23 cellular contexts compared by ENCODE assay signal in the genomic region with DNA sequence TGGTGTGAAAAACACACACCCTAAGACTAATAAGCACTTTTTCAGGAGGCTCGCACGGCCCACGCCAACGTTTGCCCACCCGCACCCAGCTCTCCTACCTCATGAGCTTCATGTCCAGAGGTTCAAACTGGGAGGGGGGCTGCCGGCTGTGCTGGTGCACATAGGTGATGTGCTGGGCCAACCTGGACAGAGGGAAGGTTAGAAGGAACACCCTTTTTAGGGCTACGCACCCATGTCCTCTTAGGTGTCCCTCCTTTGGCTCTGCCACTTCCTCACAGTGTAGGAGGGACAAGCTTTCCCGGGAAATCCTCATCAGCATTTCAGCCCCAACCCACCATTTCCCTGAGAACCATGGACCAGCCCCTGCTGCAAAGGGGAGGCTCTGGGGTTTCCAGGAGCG. TPM values are rescaled to one million over a fixed set of nuclear protein-coding genes. Genes with fewer than 3 reads are reported as not detected.
A peak's percentile ranks its signal among the peaks of the same experiment; 100 is the strongest.
DNase-seq lines count a peak whose midpoint lies in the region; ATAC-seq, FAIRE-seq and TF ChIP-seq lines count a peak whose summit lies in the region.
"Had no signal": no experiment of that assay in that cellular context is flagged by ENCODE, and none has a peak within 500 bp of the region (broad histone marks: within the 10 kb centered on the region; RNA-seq: fewer than 3 reads in every experiment).

No MANE protein-coding gene starts in this region.

- CTCF ChIA-PET in activated CD8-positive, alpha-beta T cell treated with anti-CD3 and anti-CD28 coated beads, Interleukin-2, amount 10 ng/mL, durations not matched to agents 7 days and 5 days (lab: Charles Lee) = no interaction called here

- H3K9me3 Mint-ChIP-seq in GM23338 = peaks cover 5% of the 10 kb centered on the region; the same call in 2 of the 3 replicates
- H3K9me3 Mint-ChIP-seq in activated CD8-positive, alpha-beta T cell treated with anti-CD3 and anti-CD28 coated beads, Interleukin-2, amount 10 ng/mL, durations not matched to agents 7 days and 5 days (ENCODE audit: insufficient read depth) = no peaks in the 10 kb centered on the region
- H3K9me3 Mint-ChIP-seq: effector memory CD8-positive, alpha-beta T cell; memory B cell; T-helper 2 cell treated with Interferon-gamma antibody and Interleukin-4, amounts not matched to agents 5 μg/mL and 100 μg/mL, for 36 hours had no signal

- H3F3A ChIP-seq in GM23338 (replicated peaks; ENCODE audit: low read depth) = peaks cover 95% of the 10 kb centered on the region

- no peak overlapping the region for H3K27ac ChIP-seq in BLaER1 treated with 17β-estradiol and CSF1 and Interleukin-3, amounts not matched to agents 10 nM and 100 nM
- H3K27ac ChIP-seq in GM23338 (ENCODE audit: low read depth) (peak overlapping the region; percentile 40), mesodermal cell (ENCODE audit: low read depth, low read length, severe bottlenecking) (peak overlapping the region; percentile 7), pancreas (no peak overlapping the region)
- H3K27ac ChIP-seq: prostate gland, SJSA1, skin epidermis, tibial artery, WERI-Rb-1 had no signal

- H3K36me3 ChIP-seq in BLaER1 treated with 17β-estradiol and CSF1 and Interleukin-3, amounts not matched to agents 10 nM and 100 nM = peaks cover 92 to 99% (median 97%) of the 10 kb centered on the region in 11 experiments
- H3K36me3 ChIP-seq in GM23338 (ENCODE audit: insufficient read depth) (peaks cover 80% of the 10 kb centered on the region), mesodermal cell (ENCODE audit: control insufficient read depth, insufficient read depth, low read length) (peaks cover 99% of the 10 kb centered on the region), pancreas (peaks cover 4 to 79% (median 38%) of the 10 kb centered on the region in 3 donors)

- no peak overlapping the region for H3K4me3 Mint-ChIP-seq in GM23338
- no peak overlapping the region for H3K4me3 Mint-ChIP-seq in activated CD8-positive, alpha-beta T cell treated with anti-CD3 and anti-CD28 coated beads, Interleukin-2, amount 10 ng/mL, durations not matched to agents 7 days and 5 days
- H3K4me3 Mint-ChIP-seq: memory B cell; T-helper 2 cell treated with Interferon-gamma antibody and Interleukin-4, amounts not matched to agents 5 μg/mL and 100 μg/mL, for 36 hours had no signal

- peaks cover 100% of the 10 kb centered on the region for H3K36me3 Mint-ChIP-seq in GM23338 (ENCODE audit: low read depth)
- peaks cover 93% of the 10 kb centered on the region for H3K36me3 Mint-ChIP-seq in activated CD8-positive, alpha-beta T cell treated with anti-CD3 and anti-CD28 coated beads, Interleukin-2, amount 10 ng/mL, durations not matched to agents 7 days and 5 days (ENCODE audit: low read depth)

- peaks cover 41% of the 10 kb centered on the region for H3K4me1 Mint-ChIP-seq in GM23338
- H3K4me1 Mint-ChIP-seq in activated CD8-positive, alpha-beta T cell treated with anti-CD3 and anti-CD28 coated beads, Interleukin-2, amount 10 ng/mL, durations not matched to agents 7 days and 5 days (ENCODE audit: low read depth) = peaks cover 65% of the 10 kb centered on the region

- no peaks in the 10 kb centered on the region for H3K9me2 ChIP-seq in GM23338 (ENCODE audit: insufficient read depth)

- H3K27me3 Mint-ChIP-seq in GM23338 (ENCODE audit: insufficient read depth, low read depth, poor library complexity) = peaks cover 59% of the 10 kb centered on the region
- H3K27me3 Mint-ChIP-seq in activated CD8-positive, alpha-beta T cell treated with anti-CD3 and anti-CD28 coated beads, Interleukin-2, amount 10 ng/mL, durations not matched to agents 7 days and 5 days (ENCODE audit: low read depth) = no peaks in the 10 kb centered on the region
- H3K27me3 Mint-ChIP-seq: effector memory CD8-positive, alpha-beta T cell; memory B cell; naive thymus-derived CD4-positive, alpha-beta T cell had no signal

- H3K9me3 ChIP-seq in BLaER1 treated with 17β-estradiol and CSF1 and Interleukin-3, amounts not matched to agents 10 nM and 100 nM (replicated peaks in 1 of 11) = no peaks in the 10 kb centered on the region
- no peaks in the 10 kb centered on the region for H3K9me3 ChIP-seq in mesodermal cell (ENCODE audit: control insufficient read depth, low read length)
- H3K9me3 ChIP-seq in pancreas = no peaks in the 10 kb centered on the region
- H3K9me3 ChIP-seq: prostate gland, SJSA1, tibial artery had no signal

- no peak overlapping the region for H3K4me3 ChIP-seq in BLaER1 treated with 17β-estradiol and CSF1 and Interleukin-3, amounts not matched to agents 10 nM and 100 nM
- H3K4me3 ChIP-seq in GM23338 (no peak overlapping the region), mesodermal cell (ENCODE audit: extremely low read depth, insufficient read depth, low read length, poor library complexity, severe bottlenecking) (no peak overlapping the region), pancreas (no peak overlapping the region)
- H3K4me3 ChIP-seq: prostate gland, SJSA1, skin epidermis, tibial artery had no signal

- TF ChIP-seq CTCF in GM23338 (conservative IDR thresholded peaks at IDR 0.05; ENCODE audit: low read depth in 2 of 2) (no peak), GM20000 (IDR thresholded peaks at IDR 0.05; ENCODE audit: extremely low read depth, missing control alignments) (no peak), pancreas (IDR thresholded peaks at IDR 0.05) (no peak)

- no peak overlapping the region for H3K4me2 ChIP-seq in BLaER1 treated with 17β-estradiol and CSF1 and Interleukin-3, amounts not matched to agents 10 nM and 100 nM
- H3K4me2 ChIP-seq in GM23338 = no peak overlapping the region

- H2AFZ ChIP-seq in GM23338 = no peak overlapping the region

- peaks cover 44% of the 10 kb centered on the region for H3K79me2 ChIP-seq in GM23338 (replicated peaks; ENCODE audit: insufficient read depth)

- peaks cover 0 to 95% (median 88%) of the 10 kb centered on the region in 11 experiments; a peak in 19 of 22 replicates for H4K20me1 ChIP-seq in BLaER1 treated with 17β-estradiol and CSF1 and Interleukin-3, amounts not matched to agents 10 nM and 100 nM
- peaks cover 64% of the 10 kb centered on the region for H4K20me1 ChIP-seq in GM23338 (replicated peaks; ENCODE audit: insufficient read depth)

- WGBS in mesodermal cell (ENCODE audit: insufficient coverage in 2 of 2), 2 experiments = 89 to 96% methylated on average over 4 to 5 of the region's 9 CpGs
- WGBS in pancreas, 2 donors = 83% methylated on average over 9 of the region's 9 CpGs

- no peak for FAIRE-seq in pancreas (lab: Jason Lieb, UNC)

- POLR2A ChIA-PET in activated CD8-positive, alpha-beta T cell treated with anti-CD3 and anti-CD28 coated beads, Interleukin-2, amount 10 ng/mL, durations not matched to agents 7 days and 5 days (lab: Charles Lee) = interaction anchor here (0.5 to 1.2 kb wide), 7 partner anchors 10 to 291 kb away, joined by 3 to 5 read pairs (median 3); partner anchors contain the start of genes TRIM4 and ZSCAN21

- H3K27me3 ChIP-seq in BLaER1 treated with 17β-estradiol and CSF1 and Interleukin-3, amounts not matched to agents 10 nM and 100 nM = no peaks in the 10 kb centered on the region
- no peaks in the 10 kb centered on the region for H3K27me3 ChIP-seq in GM23338 (ENCODE audit: insufficient read depth)
- no peaks in the 10 kb centered on the region for H3K27me3 ChIP-seq in pancreas
- H3K27me3 ChIP-seq: SJSA1, tibial artery had no signal

- H3K27ac Mint-ChIP-seq in GM23338 = peak overlapping the region; percentile 92
- H3K27ac Mint-ChIP-seq in activated CD8-positive, alpha-beta T cell treated with anti-CD3 and anti-CD28 coated beads, Interleukin-2, amount 10 ng/mL, durations not matched to agents 7 days and 5 days = peak overlapping the region; percentile 43
- H3K27ac Mint-ChIP-seq: memory B cell had no signal

- intact Hi-C loops in pancreas (cut with DNase I) = no loop called here

- DNase-seq in GM23338 (ENCODE audit: low spot score) (no peak), GM20000 (ENCODE audit: low spot score) (no peak), pancreas (no peak)
- no peak for DNase-seq in activated CD8-positive, alpha-beta T cell treated with anti-CD3 and anti-CD28 coated beads, Interleukin-2, amount 10 ng/mL, durations not matched to agents 7 days and 5 days
- no peak for DNase-seq in activated effector memory CD4-positive, alpha-beta T cell treated with anti-CD3 and anti-CD28 coated beads, Interleukin-2, amount 50 U/mL, for 16 hours
- DNase-seq: effector memory CD8-positive, alpha-beta T cell; EL; left cardiac atrium; naive thymus-derived CD4-positive, alpha-beta T cell; NCI-H187 treated with DMSO at 0.1 percent for 48 hours; NCI-H345; PC-3; stimulated activated CD4-positive, alpha-beta T cell treated with anti-CD3 and anti-CD28 coated beads, Interleukin-2, amount 100 ng/mL, for 24 hours; stimulated activated naive CD4-positive, alpha-beta T cell treated with Interleukin-2 at 50 U/mL for 16 hours; tibial artery; WERI-Rb-1 had no signal

- peak overlapping the region in 6 of 11 experiments; percentile 8 to 44 (median 31); a peak in 6 of 22 replicates for H3K9ac ChIP-seq in BLaER1 treated with 17β-estradiol and CSF1 and Interleukin-3, amounts not matched to agents 10 nM and 100 nM

- ATAC-seq in GM23338 (no peak), pancreas (no peak)
- no peak for ATAC-seq in activated CD8-positive, alpha-beta T cell treated with anti-CD3 and anti-CD28 coated beads, Interleukin-2, amount 10 ng/mL, durations not matched to agents 7 days and 5 days
- ATAC-seq: effector memory CD8-positive, alpha-beta T cell; left cardiac atrium; naive thymus-derived CD4-positive, alpha-beta T cell; PC-3 had no signal

- H3K4me1 ChIP-seq in BLaER1 treated with 17β-estradiol and CSF1 and Interleukin-3, amounts not matched to agents 10 nM and 100 nM = peaks cover 28 to 56% (median 37%) of the 10 kb centered on the region in 10 experiments
- peaks cover 8% of the 10 kb centered on the region for H3K4me1 ChIP-seq in GM23338 (ENCODE audit: insufficient read depth)
- peaks cover 52% of the 10 kb centered on the region for H3K4me1 ChIP-seq in mesodermal cell (ENCODE audit: control insufficient read depth, insufficient read depth, low read length, poor library complexity, severe bottlenecking)
- peaks cover 0 to 9% (median 4%) of the 10 kb centered on the region in 3 donors for H3K4me1 ChIP-seq in pancreas

RNA-seq across cellular contexts. Expression of gene MCM7, which starts 5.9 kb away (rescaled TPM):
- total RNA-seq in GM23338 (2014; rRNA removed; shearing (Covaris generic)) = 285 TPM in 2 replicates
- polyA plus RNA-seq in GM23338 (2016; fragmentation: Nextera tagmentation; extraction: Ambion mirVana) (140 and 144 TPM in 2 replicates), pancreas (10 to 100 TPM; 63.1 to 77.0 TPM)
- total RNA-seq in activated CD8-positive, alpha-beta T cell treated with anti-CD3 and anti-CD28 coated beads, Interleukin-2, amount 10 ng/mL, durations not matched to agents 7 days and 5 days = 100 to 1,000 TPM; 364 to 375 TPM
- 165 TPM for polyA plus RNA-seq in mesodermal cell (2013, experiment 1 of 2)
- polyA plus RNA-seq in mesodermal cell (2013, experiment 2 of 2) = 151 TPM
- 10 to 100 TPM; 21.7 to 38.4 (median 24.1) TPM for total RNA-seq in pancreas

RNA-seq across cellular contexts. Expression of gene AP4M1, which starts 6.2 kb away (rescaled TPM):
- 12.2 and 13.3 TPM in 2 replicates for total RNA-seq in GM23338 (2014; rRNA removed; shearing (Covaris generic))
- polyA plus RNA-seq in GM23338 (2016; fragmentation: Nextera tagmentation; extraction: Ambion mirVana) = 9.5 and 14.4 TPM in 2 replicates
- 10 to 100 TPM; 10.8 to 13.0 TPM for total RNA-seq in activated CD8-positive, alpha-beta T cell treated with anti-CD3 and anti-CD28 coated beads, Interleukin-2, amount 10 ng/mL, durations not matched to agents 7 days and 5 days
- polyA plus RNA-seq in mesodermal cell (2013, experiment 1 of 2) = 18.9 TPM
- polyA plus RNA-seq in mesodermal cell (2013, experiment 2 of 2) = 14.3 TPM
- total RNA-seq in pancreas = 10 to 100 TPM in 5 of 6 donors, 1 to 10 TPM in 1; 8.6 to 14.6 (median 10.9) TPM
- 10 to 100 TPM; 23.5 to 25.4 TPM for polyA plus RNA-seq in pancreas

RNA-seq across cellular contexts. Expression of gene COPS6, which starts 6.5 kb away (rescaled TPM):
- 89.8 and 104 TPM in 2 replicates for total RNA-seq in GM23338 (2014; rRNA removed; shearing (Covaris generic))
- polyA plus RNA-seq in GM23338 (2016; fragmentation: Nextera tagmentation; extraction: Ambion mirVana) (191 and 198 TPM in 2 replicates), pancreas (10 to 100 TPM; 46.0 to 82.0 TPM)
- 10 to 100 TPM; 74.0 to 78.3 TPM for total RNA-seq in activated CD8-positive, alpha-beta T cell treated with anti-CD3 and anti-CD28 coated beads, Interleukin-2, amount 10 ng/mL, durations not matched to agents 7 days and 5 days
- 129 TPM for polyA plus RNA-seq in mesodermal cell (2013, experiment 1 of 2)
- 110 TPM for polyA plus RNA-seq in mesodermal cell (2013, experiment 2 of 2)
- 10 to 100 TPM; 34.6 to 44.0 (median 38.3) TPM for total RNA-seq in pancreas

RNA-seq across cellular contexts. Expression of gene ZNF3, which starts 13.8 kb away (rescaled TPM):
- total RNA-seq in GM23338 (2014; rRNA removed; shearing (Covaris generic)) = 40.8 and 48.9 TPM in 2 replicates
- 22.6 and 23.4 TPM in 2 replicates for polyA plus RNA-seq in GM23338 (2016; fragmentation: Nextera tagmentation; extraction: Ambion mirVana)
- total RNA-seq in activated CD8-positive, alpha-beta T cell treated with anti-CD3 and anti-CD28 coated beads, Interleukin-2, amount 10 ng/mL, durations not matched to agents 7 days and 5 days = 10 to 100 TPM; 20.9 to 21.8 TPM
- polyA plus RNA-seq in mesodermal cell (2013, experiment 1 of 2) = 34.3 TPM
- polyA plus RNA-seq in mesodermal cell (2013, experiment 2 of 2) = 35.8 TPM
- total RNA-seq in pancreas = 10 to 100 TPM in 5 of 6 donors, 1 to 10 TPM in 1; 9.6 to 21.2 (median 13.2) TPM
- polyA plus RNA-seq in pancreas = 10 to 100 TPM; 15.8 to 21.1 TPM

RNA-seq across cellular contexts. Expression of gene TAF6, which starts 23.9 kb away (rescaled TPM):
- total RNA-seq in GM23338 (2014; rRNA removed; shearing (Covaris generic)) = 125 and 141 TPM in 2 replicates
- polyA plus RNA-seq in GM23338 (2016; fragmentation: Nextera tagmentation; extraction: Ambion mirVana) = 54.9 and 56.3 TPM in 2 replicates
- total RNA-seq in activated CD8-positive, alpha-beta T cell treated with anti-CD3 and anti-CD28 coated beads, Interleukin-2, amount 10 ng/mL, durations not matched to agents 7 days and 5 days = 10 to 100 TPM; 74.6 to 81.0 TPM
- polyA plus RNA-seq in mesodermal cell (2013, experiment 1 of 2) = 91.7 TPM
- polyA plus RNA-seq in mesodermal cell (2013, experiment 2 of 2) = 72.9 TPM
- total RNA-seq in pancreas = 10 to 100 TPM; 11.7 to 27.2 (median 13.9) TPM
- 10 to 100 TPM; 31.3 to 39.6 TPM for polyA plus RNA-seq in pancreas

Comparison
In these comparisons a context has a peak if more than half of its experiments do, and no peak if none do; other contexts are left out.
1. H3K27ac ChIP-seq: peak in GM23338 (single experiment) and mesodermal cell (single experiment); none in BLaER1 treated with 17β-estradiol and CSF1 and Interleukin-3, amounts not matched to agents 10 nM and 100 nM (0 of 11) and pancreas (0 of 4).